In the genomic region with DNA sequence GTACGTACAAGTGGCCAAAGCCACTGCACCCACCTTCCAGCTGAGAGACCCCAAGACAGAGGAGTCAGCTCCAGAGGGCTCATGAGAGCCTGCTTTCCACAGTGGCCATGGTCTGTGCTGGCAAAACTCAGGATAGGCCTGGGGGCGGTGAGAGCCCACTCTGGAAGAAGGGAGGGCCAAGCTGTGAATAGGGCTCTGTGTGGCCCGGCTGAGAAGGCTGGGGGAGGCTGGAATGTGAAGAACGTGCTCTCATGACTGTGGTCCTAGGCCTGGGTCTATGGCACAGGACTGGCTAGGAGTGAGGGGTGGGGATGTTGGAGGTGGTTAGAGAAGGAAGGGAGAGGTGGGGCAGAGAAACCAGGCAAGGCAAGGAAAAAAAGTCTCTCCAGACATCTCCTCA, we compare ENCODE assay signal across 21 cellular contexts. TPM values are rescaled to one million over a fixed set of nuclear protein-coding genes. Genes with fewer than 3 reads are reported as not detected.
"Had no signal": no experiment of that assay in that cellular context is flagged by ENCODE, and none has a peak within 500 bp of the region (broad histone marks: within the 10 kb centered on the region; RNA-seq: fewer than 3 reads in every experiment).

No MANE protein-coding gene starts in this region.

- H3K4me2 ChIP-seq: hepatocyte had no signal

- ATAC-seq: left cardiac atrium; left lung; naive thymus-derived CD8-positive, alpha-beta T cell; stimulated activated effector memory CD8-positive, alpha-beta T cell treated with anti-CD3 and anti-CD28 coated beads, Interleukin-12 subunit alpha, Interleukin-12 subunit beta, amount 100 ng/mL, for 72 hours had no signal

- H3K27me3 Mint-ChIP-seq: type B pancreatic cell had no signal

- H3K36me3 Mint-ChIP-seq: naive thymus-derived CD8-positive, alpha-beta T cell; stimulated activated effector memory CD8-positive, alpha-beta T cell treated with anti-CD3 and anti-CD28 coated beads, Interleukin-12 subunit alpha, Interleukin-12 subunit beta, amount 100 ng/mL, for 72 hours; type B pancreatic cell had no signal

- H2AFZ ChIP-seq: hepatocyte had no signal

- H3K9me3 Mint-ChIP-seq: stimulated activated effector memory CD8-positive, alpha-beta T cell treated with anti-CD3 and anti-CD28 coated beads, Interleukin-12 subunit alpha, Interleukin-12 subunit beta, amount 100 ng/mL, for 72 hours had no signal

- H3K9me3 ChIP-seq: esophagus squamous epithelium, left lung, prostate gland, right atrium auricular region, sigmoid colon, stomach, thyroid gland had no signal

- H3K27me3 ChIP-seq: esophagus squamous epithelium, hepatocyte, right atrium auricular region, sigmoid colon, stomach had no signal

- H3K4me1 ChIP-seq: left lung, prostate gland, right atrium auricular region, sigmoid colon, stomach, thyroid gland had no signal

- H3K36me3 ChIP-seq: esophagus squamous epithelium, left lung, prostate gland, right atrium auricular region, sigmoid colon, stomach, thyroid gland had no signal

- H3K27ac Mint-ChIP-seq: naive thymus-derived CD8-positive, alpha-beta T cell; nephron progenitor cell; stimulated activated effector memory CD8-positive, alpha-beta T cell treated with anti-CD3 and anti-CD28 coated beads, Interleukin-12 subunit alpha, Interleukin-12 subunit beta, amount 100 ng/mL, for 72 hours; type B pancreatic cell had no signal

- H3K79me2 ChIP-seq: hepatocyte had no signal

- H3K27ac ChIP-seq: esophagus squamous epithelium, hepatocyte, left lung, prostate gland, right atrium auricular region, sigmoid colon, stomach, thyroid gland had no signal

- H3K4me3 Mint-ChIP-seq: naive thymus-derived CD8-positive, alpha-beta T cell; nephron progenitor cell; stimulated activated effector memory CD8-positive, alpha-beta T cell treated with anti-CD3 and anti-CD28 coated beads, Interleukin-12 subunit alpha, Interleukin-12 subunit beta, amount 100 ng/mL, for 72 hours; type B pancreatic cell had no signal

- H3K4me1 Mint-ChIP-seq: naive thymus-derived CD8-positive, alpha-beta T cell; stimulated activated effector memory CD8-positive, alpha-beta T cell treated with anti-CD3 and anti-CD28 coated beads, Interleukin-12 subunit alpha, Interleukin-12 subunit beta, amount 100 ng/mL, for 72 hours had no signal

- DNase-seq: effector memory CD4-positive, alpha-beta T cell; erythroblast; esophagus squamous epithelium; head of caudate nucleus; left cardiac atrium; left lung; mesenchymal stem cell; naive thymus-derived CD8-positive, alpha-beta T cell; nephron progenitor cell; nucleus accumbens; sigmoid colon; stimulated activated CD4-positive, alpha-beta T cell treated with anti-CD3 and anti-CD28 coated beads, Interleukin-2, amount 100 ng/mL, for 24 hours; stimulated activated CD4-positive, alpha-beta T cell treated with anti-CD3 and anti-CD28 coated beads, Interleukin-4, amount 100 ng/mL, for 24 hours; stimulated activated naive CD4-positive, alpha-beta T cell treated with Interleukin-2 at 50 U/mL for 16 hours; stomach; thyroid gland had no signal

- H3K4me3 ChIP-seq: esophagus squamous epithelium, hepatocyte, left lung, prostate gland, right atrium auricular region, sigmoid colon, stomach, thyroid gland had no signal

RNA-seq across cellular contexts. Expression of gene STARD8, which starts 13.3 kb away (rescaled TPM):
- polyA plus RNA-seq: naive thymus-derived CD8-positive, alpha-beta T cell had no signal
